ENCODE assay signal across 20 cellular contexts in genomic region chr13:100398360-100398759, GRCh38.
DNase-seq lines count a peak whose midpoint lies in the region; FAIRE-seq and TF ChIP-seq lines count a peak whose summit lies in the region.
"Had no signal": no experiment of that assay in that cellular context is flagged by ENCODE, and none has a peak within 500 bp of the region (broad histone marks: within the 10 kb centered on the region; RNA-seq: fewer than 3 reads in every experiment).

No MANE protein-coding gene starts in this region.

- H2AFZ ChIP-seq in astrocyte (ENCODE audit: low read depth, low read length), result no peak overlapping the region
- H2AFZ ChIP-seq in GM23248, result no peak overlapping the region

- H3K79me2 ChIP-seq in astrocyte (ENCODE audit: insufficient read depth, low read length), result no peaks in the 10 kb centered on the region
- H3K79me2 ChIP-seq in GM23248 (ENCODE audit: insufficient read depth), result no peaks in the 10 kb centered on the region

- FAIRE-seq in astrocyte (lab: Jason Lieb, UNC), result peak; percentile 68
- FAIRE-seq: GM12892, GM18507 had no signal

- peaks cover 6% of the 10 kb centered on the region for H3K36me3 Mint-ChIP-seq in astrocyte (ENCODE audit: low read depth, unreplicated experiment)

- no peak overlapping the region for H3K4me3 Mint-ChIP-seq in astrocyte (ENCODE audit: unreplicated experiment)
- H3K4me3 Mint-ChIP-seq: CD14-positive monocyte; CD4-positive, alpha-beta memory T cell had no signal

- H3K27me3 ChIP-seq in astrocyte (ENCODE audit: insufficient read depth, low read length) (no peaks in the 10 kb centered on the region), GM23248 (replicated peaks; ENCODE audit: insufficient read depth) (no peaks in the 10 kb centered on the region)
- H3K27me3 ChIP-seq: BLaER1 had no signal

- in situ Hi-C loops in GM23248 (cut with MboI), result no loop called here

- H3K9me3 Mint-ChIP-seq in astrocyte (ENCODE audit: unreplicated experiment), result no peaks in the 10 kb centered on the region

- H3K36me3 ChIP-seq in astrocyte (ENCODE audit: insufficient read depth, low read length), result no peaks in the 10 kb centered on the region
- no peaks in the 10 kb centered on the region for H3K36me3 ChIP-seq in GM23248 (ENCODE audit: low read depth)
- H3K36me3 ChIP-seq: BLaER1, HAP-1 had no signal

- H3K27me3 Mint-ChIP-seq in astrocyte (ENCODE audit: low read depth, unreplicated experiment), result no peaks in the 10 kb centered on the region
- H3K27me3 Mint-ChIP-seq: CD4-positive, alpha-beta memory T cell had no signal

- H3K27ac ChIP-seq in astrocyte (ENCODE audit: low read depth, low read length) (no peak overlapping the region), GM23248 (no peak overlapping the region)
- H3K27ac ChIP-seq: BLaER1, KMS-11 had no signal

- H3K9me2 ChIP-seq in GM23248 (ENCODE audit: insufficient read depth), result no peaks in the 10 kb centered on the region

- H3K4me2 ChIP-seq in astrocyte (ENCODE audit: low read length) (no peak overlapping the region), GM23248 (ENCODE audit: unreplicated experiment) (no peak overlapping the region)
- H3K4me2 ChIP-seq: BLaER1, KMS-11 had no signal

- H4K20me1 ChIP-seq in astrocyte (ENCODE audit: insufficient read depth, low read length), result no peaks in the 10 kb centered on the region
- H4K20me1 ChIP-seq in GM23248 (ENCODE audit: insufficient read depth), result no peaks in the 10 kb centered on the region
- H4K20me1 ChIP-seq: BLaER1 had no signal

- H3K4me1 Mint-ChIP-seq in astrocyte (ENCODE audit: low read depth, unreplicated experiment), result peaks cover 18% of the 10 kb centered on the region
- H3K4me1 Mint-ChIP-seq: CD14-positive monocyte had no signal

- no peak overlapping the region for H3K9ac ChIP-seq in astrocyte (ENCODE audit: low read length)
- H3K9ac ChIP-seq in GM23248, result no peak overlapping the region
- H3K9ac ChIP-seq: BLaER1, KMS-11 had no signal

- 95 to 96% methylated on average over 2 of the region's 2 CpGs for WGBS in GM23248 (ENCODE audit: low coverage in 1 of 2, low lambda C conversion rate in 2 of 2, missing lambda C conversion rate in 2 of 2), 2 experiments

- H3K27ac Mint-ChIP-seq in astrocyte (ENCODE audit: unreplicated experiment), result no peak overlapping the region
- H3K27ac Mint-ChIP-seq: CD14-positive monocyte; CD4-positive, alpha-beta memory T cell had no signal

- peak; percentile 7 for DNase-seq in COR-L47 (lab: John Stamatoyannopoulos, UW)
- peak; percentile 56 for DNase-seq in DMS79 treated with DMSO at 0.1 percent for 48 hours (lab: John Stamatoyannopoulos, UW)
- DNase-seq in NCI-H1930 (lab: John Stamatoyannopoulos, UW), result peak; percentile 72 to 80
- no peak for DNase-seq in astrocyte (ENCODE audit: low read depth)
- DNase-seq in activated naive CD4-positive, alpha-beta T cell treated with anti-CD3 and anti-CD28 coated beads, Interleukin-2, amount 50 U/mL, for 16 hours, result no peak
- no peak for DNase-seq in GM19238 (ENCODE audit: insufficient read length, low spot score)
- DNase-seq in GM23248, result no peak
- DNase-seq in stimulated activated CD8-positive, alpha-beta memory T cell treated with anti-CD3 and anti-CD28 coated beads, Interleukin-4, amount 100 ng/mL, for 48 hours, result no peak
- DNase-seq: 8988T; Calu3; CD4-positive, alpha-beta memory T cell; DMS 273 treated with DMSO at 0.1 percent for 48 hours; DMS53; GDM1 had no signal

- no peak overlapping the region for H3K4me3 ChIP-seq in astrocyte (ENCODE audit: insufficient read depth, low read depth, low read length)
- H3K4me3 ChIP-seq in GM23248, result no peak overlapping the region
- H3K4me3 ChIP-seq: BLaER1, HAP-1 had no signal

- H3K9me3 ChIP-seq in astrocyte (ENCODE audit: insufficient read depth, low read depth, low read length) (no peaks in the 10 kb centered on the region), GM23248 (ENCODE audit: low read depth) (no peaks in the 10 kb centered on the region)
- H3K9me3 ChIP-seq: HAP-1 had no signal

- H3K4me1 ChIP-seq in astrocyte (ENCODE audit: insufficient read depth, low read length) (peaks cover 20% of the 10 kb centered on the region), GM23248 (ENCODE audit: insufficient read depth) (peaks cover 16% of the 10 kb centered on the region)
- H3K4me1 ChIP-seq: HAP-1 had no signal

- peaks cover 26% of the 10 kb centered on the region for H3F3A ChIP-seq in GM23248 (ENCODE audit: insufficient read depth)

- no peak for TF ChIP-seq CTCF in astrocyte (IDR thresholded peaks at IDR 0.05; ENCODE audit: insufficient read depth, low read depth, low read length)

Comparison
In these comparisons a context has a peak if more than half of its experiments do, and no peak if none do; other contexts are left out.
1. DNase-seq: peak in COR-L47 (single experiment), DMS79 treated with DMSO at 0.1 percent for 48 hours (single experiment) and NCI-H1930 (2 of 2); none in astrocyte (single experiment), activated naive CD4-positive, alpha-beta T cell treated with anti-CD3 and anti-CD28 coated beads, Interleukin-2, amount 50 U/mL, for 16 hours (single experiment), GM19238 (single experiment), GM23248 (single experiment) and stimulated activated CD8-positive, alpha-beta memory T cell treated with anti-CD3 and anti-CD28 coated beads, Interleukin-4, amount 100 ng/mL, for 48 hours (single experiment).